In the genomic region with DNA sequence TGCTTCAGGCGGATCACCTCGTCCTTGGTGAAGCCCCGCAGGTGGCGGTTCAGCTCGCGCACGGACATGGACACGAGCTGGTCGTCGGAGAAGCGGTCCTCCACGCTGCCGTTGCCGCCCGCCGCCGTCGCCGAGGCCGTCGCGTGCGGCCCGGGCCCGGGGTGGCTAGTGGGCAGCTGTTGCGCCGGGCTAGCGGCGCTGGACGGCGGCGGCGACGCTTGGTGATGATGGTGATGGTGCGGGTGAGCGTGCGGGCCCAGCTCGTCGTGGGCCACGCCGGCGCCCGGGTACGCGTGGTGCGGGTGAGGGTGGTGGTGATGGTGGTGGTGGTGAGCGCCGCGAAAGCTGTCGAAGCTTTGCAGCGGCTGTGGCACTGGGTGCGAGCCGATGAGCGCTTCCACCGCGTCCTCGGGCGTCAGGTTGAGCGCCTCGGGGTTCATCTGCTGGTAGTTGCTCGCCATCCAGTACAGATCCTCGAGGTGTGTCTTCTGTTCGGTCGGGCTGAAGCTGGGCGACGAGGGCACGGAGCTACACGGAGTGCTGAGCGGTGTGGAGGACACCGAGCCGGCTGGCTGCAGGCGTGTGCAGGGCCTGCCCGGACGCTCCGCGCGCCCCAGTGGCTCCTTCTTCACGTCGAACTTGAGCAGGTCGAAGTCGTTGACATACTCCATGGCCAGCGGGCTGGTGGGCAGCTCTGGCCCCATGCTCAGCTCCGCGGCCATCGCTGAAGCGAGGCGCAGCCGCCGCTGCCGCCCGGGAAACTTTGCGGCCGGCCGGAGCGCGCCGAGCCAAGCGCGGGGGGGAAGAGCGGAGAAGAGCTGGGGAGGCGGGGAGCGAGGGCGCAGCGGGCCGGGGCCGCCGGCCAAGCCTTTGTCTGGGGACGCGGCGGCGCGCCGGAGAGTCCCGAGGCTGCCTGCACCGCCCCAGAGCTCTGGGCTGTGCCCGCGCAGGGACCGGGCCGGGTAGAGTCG, we compare ENCODE assay signal across 8 cellular contexts. TPM values are rescaled to one million over a fixed set of nuclear protein-coding genes. Genes with fewer than 3 reads are reported as not detected.
DNase-seq lines count a peak whose midpoint lies in the region; ATAC-seq, FAIRE-seq and TF ChIP-seq lines count a peak whose summit lies in the region.

No MANE protein-coding gene starts in this region.

- no peaks in the 10 kb centered on the region for H4K20me1 ChIP-seq in SK-N-SH (ENCODE audit: insufficient read depth)

- H3K36me3 ChIP-seq in SK-N-SH (replicated peaks in 1 of 2; ENCODE audit: control insufficient read depth in 1 of 2, insufficient read depth in 2 of 2, low read length in 1 of 2) (no peaks in the 10 kb centered on the region), adrenal gland (replicated peaks in 1 of 2) (no peaks in the 10 kb centered on the region)

- WGBS in SK-N-SH (ENCODE audit: low lambda C conversion rate): 10% methylated on average over 30 of the region's 120 CpGs
- 1 to 4% (median 2%) methylated on average over 39 to 120 of the region's 120 CpGs; no CpG with 5 or more reads in 1 of the 4 donors for WGBS in adrenal gland, 4 donors

- H3K27me3 ChIP-seq in SK-N-SH (ENCODE audit: insufficient read depth): peaks cover 61% of the 10 kb centered on the region
- peaks cover 27% of the 10 kb centered on the region for H3K27me3 ChIP-seq in adrenal gland

- no peaks in the 10 kb centered on the region for H3K36me3 Mint-ChIP-seq in stimulated activated effector memory CD8-positive, alpha-beta T cell treated with anti-CD3 and anti-CD28 coated beads, Interleukin-12 subunit alpha, Interleukin-12 subunit beta, amount 100 ng/mL, for 72 hours

- H3K9ac ChIP-seq in SK-N-SH: no peak overlapping the region

- H3K27ac Mint-ChIP-seq in stimulated activated effector memory CD8-positive, alpha-beta T cell treated with anti-CD3 and anti-CD28 coated beads, Interleukin-12 subunit alpha, Interleukin-12 subunit beta, amount 100 ng/mL, for 72 hours: no peak overlapping the region

- intact Hi-C loops in adrenal gland (cut with DNase I): loop anchor here (10.0 kb wide), 2 partner anchors 124 to 424 kb away; no protein-coding TSS in a partner anchor

- H3K9me3 Mint-ChIP-seq in stimulated activated effector memory CD8-positive, alpha-beta T cell treated with anti-CD3 and anti-CD28 coated beads, Interleukin-12 subunit alpha, Interleukin-12 subunit beta, amount 100 ng/mL, for 72 hours: no peaks in the 10 kb centered on the region

- no peak for TF ChIP-seq RAD21 in SK-N-SH (IDR thresholded peaks at IDR 0.05; ENCODE audit: low read length)

- no peaks in the 10 kb centered on the region for H3K79me2 ChIP-seq in SK-N-SH (ENCODE audit: insufficient read depth)

- H3K4me1 ChIP-seq in SK-N-SH (ENCODE audit: control insufficient read depth in 1 of 2, insufficient read depth in 2 of 2, low read depth in 1 of 2, low read length in 1 of 2) (peaks cover 0 to 11% of the 10 kb centered on the region in 2 experiments; a peak in 1 of 4 replicates), adrenal gland (replicated peaks in 1 of 2) (peaks cover 7 to 14% of the 10 kb centered on the region in 2 donors)

- TF ChIP-seq CTCF in SK-N-SH (IDR thresholded peaks at IDR 0.05): no peak
- no peak for TF ChIP-seq CTCF in adrenal gland (IDR thresholded peaks at IDR 0.05)

- peak overlapping the region; percentile 75 for H3K4me3 Mint-ChIP-seq in stimulated activated effector memory CD8-positive, alpha-beta T cell treated with anti-CD3 and anti-CD28 coated beads, Interleukin-12 subunit alpha, Interleukin-12 subunit beta, amount 100 ng/mL, for 72 hours

- H3K27ac ChIP-seq in SK-N-SH (ENCODE audit: low read depth in 2 of 2, low read length in 1 of 2) (peak overlapping the region in 1 of 2 experiments; percentile 50; a peak in 2 of 4 replicates), adrenal gland (peak overlapping the region; percentile 41 to 99 (median 98))

- H3K4me1 Mint-ChIP-seq in stimulated activated effector memory CD8-positive, alpha-beta T cell treated with anti-CD3 and anti-CD28 coated beads, Interleukin-12 subunit alpha, Interleukin-12 subunit beta, amount 100 ng/mL, for 72 hours: peaks cover 28% of the 10 kb centered on the region

- peak overlapping the region; percentile 89; the same call in 1 of the 2 replicates for H2AFZ ChIP-seq in SK-N-SH (ENCODE audit: low read depth)

- no peak for ATAC-seq in SK-N-SH treated with all-trans-retinoic acid at 6 μM for 48 hours
- ATAC-seq in stimulated activated effector memory CD8-positive, alpha-beta T cell treated with anti-CD3 and anti-CD28 coated beads, Interleukin-12 subunit alpha, Interleukin-12 subunit beta, amount 100 ng/mL, for 72 hours: peak; percentile 1

- peak; percentile 50 for DNase-seq in SK-N-SH
- peak in 5 of 7 donors; percentile 32 to 68 (median 50) for DNase-seq in adrenal gland
- no peak for DNase-seq in stimulated activated effector memory CD8-positive, alpha-beta T cell treated with anti-CD3 and anti-CD28 coated beads, Interleukin-12 subunit alpha, Interleukin-12 subunit beta, amount 100 ng/mL, for 72 hours (ENCODE audit: low spot score in 2 of 2)
- DNase-seq in Kasumi-1 (lab: John Stamatoyannopoulos, UW): no peak
- DNase-seq in H54 (ENCODE audit: insufficient read length, low spot score): no peak
- no peak for DNase-seq in GDM1 (lab: John Stamatoyannopoulos, UW)

- TF ChIP-seq EP300 in SK-N-SH (IDR thresholded peaks at IDR 0.05; ENCODE audit: borderline replicate concordance in 1 of 2, low read depth in 1 of 2, low read length in 1 of 2): no peak

- H3F3A ChIP-seq in SK-N-SH (replicated peaks; ENCODE audit: insufficient read depth): no peaks in the 10 kb centered on the region

- H3K4me2 ChIP-seq in SK-N-SH: peak overlapping the region; percentile 99

- no peak for FAIRE-seq in H54 (lab: Jason Lieb, UNC)

- CTCF ChIA-PET in SK-N-SH (lab: Yijun Ruan, JAX): interaction anchor here (1.1 to 4.7 kb wide), 17 partner anchors 11 to 1576 kb away, joined by 3 to 46 read pairs (median 13); no protein-coding TSS in a partner anchor

- TF ChIP-seq POLR2A in adrenal gland (IDR thresholded peaks at IDR 0.05): no peak
- TF ChIP-seq POLR2A in H54 (IDR thresholded peaks at IDR 0.05; ENCODE audit: low read depth, low read length): no peak

- no peaks in the 10 kb centered on the region for H3K9me2 ChIP-seq in SK-N-SH

- peak overlapping the region; percentile 55 to 77 for H3K4me3 ChIP-seq in SK-N-SH (ENCODE audit: low read depth in 2 of 2, low read length in 1 of 2)
- H3K4me3 ChIP-seq in adrenal gland: peak overlapping the region; percentile 28 to 65 (median 38)
- H3K4me3 ChIP-seq in iPS-11a (ENCODE audit: low read depth, low read length): peak overlapping the region; percentile 39

- no peaks in the 10 kb centered on the region for H3K9me3 ChIP-seq in SK-N-SH
- no peaks in the 10 kb centered on the region for H3K9me3 ChIP-seq in adrenal gland (replicated peaks in 1 of 3)

- POLR2A ChIA-PET in SK-N-SH (lab: Yijun Ruan, JAX): interaction anchor here (0.6 to 1.4 kb wide), 9 partner anchors 10 to 1708 kb away, joined by 3 to 5 read pairs (median 3); no protein-coding TSS in a partner anchor

TF ChIP-seq in SK-N-SH, 30 proteins besides CTCF, POLR2A, EP300 and RAD21:
- TF ChIP-seq NRF1 (IDR thresholded peaks at IDR 0.05; ENCODE audit: low read depth, low read length) (no peak), RXRA (IDR thresholded peaks at IDR 0.05; ENCODE audit: borderline replicate concordance, low read depth) (no peak), CHD2 (IDR thresholded peaks at IDR 0.05; ENCODE audit: low read length, partially characterized antibody) (no peak), MXI1 (IDR thresholded peaks at IDR 0.05; ENCODE audit: low read depth, low read length) (no peak), SMC3 (IDR thresholded peaks at IDR 0.05; ENCODE audit: low read depth, low read length) (no peak), SIN3A (IDR thresholded peaks at IDR 0.05; ENCODE audit: borderline replicate concordance, low read depth, low read length) (no peak)
- TF ChIP-seq, protein P1, sequence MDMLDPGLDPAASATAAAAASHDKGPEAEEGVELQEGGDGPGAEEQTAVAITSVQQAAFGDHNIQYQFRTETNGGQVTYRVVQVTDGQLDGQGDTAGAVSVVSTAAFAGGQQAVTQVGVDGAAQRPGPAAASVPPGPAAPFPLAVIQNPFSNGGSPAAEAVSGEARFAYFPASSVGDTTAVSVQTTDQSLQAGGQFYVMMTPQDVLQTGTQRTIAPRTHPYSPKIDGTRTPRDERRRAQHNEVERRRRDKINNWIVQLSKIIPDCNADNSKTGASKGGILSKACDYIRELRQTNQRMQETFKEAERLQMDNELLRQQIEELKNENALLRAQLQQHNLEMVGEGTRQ (IDR thresholded peaks at IDR 0.05; ENCODE audit: borderline replicate concordance, low read depth, low read length): no peak
- TF ChIP-seq, protein P2, sequence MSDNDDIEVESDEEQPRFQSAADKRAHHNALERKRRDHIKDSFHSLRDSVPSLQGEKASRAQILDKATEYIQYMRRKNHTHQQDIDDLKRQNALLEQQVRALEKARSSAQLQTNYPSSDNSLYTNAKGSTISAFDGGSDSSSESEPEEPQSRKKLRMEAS (IDR thresholded peaks at IDR 0.05; ENCODE audit: low read depth): no peak

TF ChIP-seq in SK-N-SH treated with all-trans-retinoic acid at 6 μM for 48 hours, 23 proteins besides CTCF, POLR2A, EP300 and RAD21 (continues in another document):
- TF ChIP-seq CSDC2 (CRISPR knock-in tag; IDR thresholded peaks at IDR 0.05) (no peak), SNAI2 (CRISPR knock-in tag; IDR thresholded peaks at IDR 0.05) (no peak), ISL1 (CRISPR knock-in tag; IDR thresholded peaks at IDR 0.05) (no peak), ZNF70 (CRISPR knock-in tag; IDR thresholded peaks at IDR 0.05) (no peak), ZNF8 (CRISPR knock-in tag; IDR thresholded peaks at IDR 0.05) (no peak), TCF4 (CRISPR knock-in tag; IDR thresholded peaks at IDR 0.05; ENCODE audit: borderline replicate concordance) (no peak), ARNTL (CRISPR knock-in tag; IDR thresholded peaks at IDR 0.05; ENCODE audit: borderline replicate concordance, low read depth) (no peak), ZNF565 (CRISPR knock-in tag; conservative IDR thresholded peaks at IDR 0.05; ENCODE audit: low read depth) (no peak), TOX (CRISPR knock-in tag; IDR thresholded peaks at IDR 0.05; ENCODE audit: borderline replicate concordance) (no peak)

RNA-seq across cellular contexts. Expression of a gene that starts 0.6 kb away (rescaled TPM):
- polyA plus RNA-seq in SK-N-SH (2012; rRNA removed): 0.05 and 0.08 TPM in 2 replicates
- polyA plus RNA-seq in SK-N-SH (2012; cell fraction: cytosol; rRNA removed): 0.08 TPM in 2 replicates
- 0.24 and 0.42 TPM in 2 replicates for polyA plus RNA-seq in SK-N-SH (2012; cell fraction: nucleus; rRNA removed)
- total RNA-seq in adrenal gland: 10 to 100 TPM; 33.9 to 79.0 (median 47.5) TPM
- 10 to 100 TPM in 2 of 3 donors, 1 to 10 TPM in 1; 7.5 to 16.3 (median 12.4) TPM for polyA plus RNA-seq in adrenal gland

Comparison
In these comparisons a context has a peak if more than half of its experiments do, and no peak if none do; other contexts are left out.
1. DNase-seq: peak in SK-N-SH (single experiment) and adrenal gland (5 of 7); none in stimulated activated effector memory CD8-positive, alpha-beta T cell treated with anti-CD3 and anti-CD28 coated beads, Interleukin-12 subunit alpha, Interleukin-12 subunit beta, amount 100 ng/mL, for 72 hours (0 of 2), Kasumi-1 (0 of 2), H54 (single experiment) and GDM1 (single experiment).
2. RNA of a gene that starts 0.6 kb away (polyA plus RNA-seq): 7.5 to 16.3 TPM in adrenal gland; 0.05 to 0.42 TPM in SK-N-SH; every median in the first group is over 4 times any median in the second.
3. Peak in every context shown above with its lines, with median percentiles within 50 percentile points of each other: H3K4me3 ChIP-seq.